Comparison of ENCODE assay signal across 14 cellular contexts in the genomic region with DNA sequence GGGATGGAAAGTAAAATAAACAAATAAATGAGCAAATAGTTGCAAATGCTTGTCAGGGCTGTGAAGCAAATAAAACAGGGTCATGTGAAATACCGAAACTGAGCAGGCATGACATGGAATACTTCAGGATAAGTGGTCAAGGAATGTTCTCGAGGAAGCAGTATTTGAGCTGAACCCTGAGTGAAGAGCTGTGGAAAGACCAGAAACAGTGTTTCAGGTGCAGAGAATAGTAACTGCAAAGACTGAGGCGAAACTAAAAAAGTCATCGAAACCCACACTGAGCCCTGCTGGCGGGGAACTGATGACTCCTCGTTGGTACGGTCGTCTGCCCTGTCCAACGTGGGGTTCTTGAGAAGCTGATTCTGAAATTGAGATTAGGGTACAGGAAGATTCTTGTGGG. TPM values are rescaled to one million over a fixed set of nuclear protein-coding genes. Genes with fewer than 3 reads are reported as not detected.
"Had no signal": no experiment of that assay in that cellular context is flagged by ENCODE, and none has a peak within 500 bp of the region (broad histone marks: within the 10 kb centered on the region; RNA-seq: fewer than 3 reads in every experiment).

No MANE protein-coding gene starts in this region.

- H3K9me3 ChIP-seq: psoas muscle, right lobe of liver had no signal

- H3K9me3 Mint-ChIP-seq: activated T-helper 1 cell treated with anti-CD3 and anti-CD28 coated beads, Interleukin-12 subunit alpha, Interleukin-12 subunit beta, Interleukin-2, Interleukin-4 antibody, amounts not matched to agents 30 ng/mL and 10 ng/mL and 1 ng/mL, durations not matched to agents 14 hours and 24 hours and 36 hours; neural crest cell; stimulated activated naive CD8-positive, alpha-beta T cell treated with anti-CD3 and anti-CD28 coated beads, Interleukin-15, Interleukin-2, amounts not matched to agents 100 ng/mL and 50 ng/mL, for 24 hours had no signal

- ATAC-seq: psoas muscle had no signal

- DNase-seq: activated CD4-positive, CD25-positive, alpha-beta regulatory T cell treated with anti-CD3 and anti-CD28 coated beads, Interleukin-2, amount 50 U/mL, for 72 hours; activated naive CD4-positive, alpha-beta T cell treated with Interleukin-2 at 50 U/mL for 16 hours; erythroblast; midbrain; psoas muscle; right lobe of liver had no signal

- H3K36me3 ChIP-seq: right lobe of liver had no signal

- H3K27ac ChIP-seq: psoas muscle, right lobe of liver had no signal

- H3K4me1 ChIP-seq: right lobe of liver had no signal

- H3K27me3 ChIP-seq: right lobe of liver had no signal

- H3K27me3 Mint-ChIP-seq: stimulated activated naive CD8-positive, alpha-beta T cell treated with anti-CD3 and anti-CD28 coated beads, Interleukin-15, Interleukin-2, amounts not matched to agents 100 ng/mL and 50 ng/mL, for 24 hours had no signal

- H3K4me3 ChIP-seq: psoas muscle, right lobe of liver had no signal

- H3K27ac Mint-ChIP-seq: activated T-helper 1 cell treated with anti-CD3 and anti-CD28 coated beads, Interleukin-12 subunit alpha, Interleukin-12 subunit beta, Interleukin-2, Interleukin-4 antibody, amounts not matched to agents 30 ng/mL and 10 ng/mL and 1 ng/mL, durations not matched to agents 14 hours and 24 hours and 36 hours; stimulated activated naive CD8-positive, alpha-beta T cell treated with anti-CD3 and anti-CD28 coated beads, Interleukin-15, Interleukin-2, amounts not matched to agents 100 ng/mL and 50 ng/mL, for 24 hours had no signal

- H3K4me3 Mint-ChIP-seq: activated T-helper 1 cell treated with anti-CD3 and anti-CD28 coated beads, Interleukin-12 subunit alpha, Interleukin-12 subunit beta, Interleukin-2, Interleukin-4 antibody, amounts not matched to agents 30 ng/mL and 10 ng/mL and 1 ng/mL, durations not matched to agents 14 hours and 24 hours and 36 hours; neural crest cell; stimulated activated naive CD8-positive, alpha-beta T cell treated with anti-CD3 and anti-CD28 coated beads, Interleukin-15, Interleukin-2, amounts not matched to agents 100 ng/mL and 50 ng/mL, for 24 hours had no signal

RNA-seq across cellular contexts. Expression of a gene that starts 27.2 kb away (rescaled TPM):
- total RNA-seq: activated CD8-positive, alpha-beta memory T cell treated with anti-CD3 and anti-CD28 coated beads for 36 hours; activated T-helper 1 cell treated with anti-CD3 and anti-CD28 coated beads, Interleukin-12 subunit alpha, Interleukin-12 subunit beta, Interleukin-2, Interleukin-4 antibody, amounts not matched to agents 30 ng/mL and 10 ng/mL and 1 ng/mL, durations not matched to agents 14 hours and 24 hours and 36 hours; bronchial epithelial cell; myocyte; osteoblast had no signal
- polyA plus RNA-seq: keratinocyte had no signal
